10 cellular contexts compared by ENCODE assay signal in genomic region chr4:40255722-40256281, GRCh38. TPM values are rescaled to one million over a fixed set of nuclear protein-coding genes. Genes with fewer than 3 reads are reported as not detected.
DNase-seq lines count a peak whose midpoint lies in the region; ATAC-seq and TF ChIP-seq lines count a peak whose summit lies in the region.
"Had no signal": no experiment of that assay in that cellular context is flagged by ENCODE, and none has a peak within 500 bp of the region (broad histone marks: within the 10 kb centered on the region; RNA-seq: fewer than 3 reads in every experiment).

No MANE protein-coding gene starts in this region.

- TF ChIP-seq EP300 in Ishikawa (IDR thresholded peaks at IDR 0.05; ENCODE audit: borderline replicate concordance), result no peak

- no peaks in the 10 kb centered on the region for H3K27me3 ChIP-seq in brain microvascular endothelial cell (replicated peaks)
- no peaks in the 10 kb centered on the region for H3K27me3 ChIP-seq in naive thymus-derived CD4-positive, alpha-beta T cell (ENCODE audit: control insufficient read depth in 2 of 2, insufficient read depth in 2 of 2, low read length in 2 of 2)

- ATAC-seq in naive thymus-derived CD4-positive, alpha-beta T cell, result no peak
- ATAC-seq in HG02588 (IDR thresholded peaks at IDR 0.05; ENCODE audit: unreplicated experiment) (no peak), GM18511 (IDR thresholded peaks at IDR 0.05; ENCODE audit: unreplicated experiment) (no peak)

- H3K9me3 ChIP-seq in naive thymus-derived CD4-positive, alpha-beta T cell (ENCODE audit: control insufficient read depth in 2 of 3, low read length in 3 of 3), result no peaks in the 10 kb centered on the region

- TF ChIP-seq RAD21 in Ishikawa (IDR thresholded peaks at IDR 0.05; ENCODE audit: low read depth), result no peak

- intact Hi-C loops in naive thymus-derived CD4-positive, alpha-beta T cell (cut with micrococcal nuclease), result loop anchor here (1.0 to 5.0 kb wide), 9 partner anchors 9 to 199 kb away; partner anchors contain the start of gene N4BP2 (in 1 of the 2)

- no peak for TF ChIP-seq CTCF in brain microvascular endothelial cell (IDR thresholded peaks at IDR 0.05; ENCODE audit: low read depth, low read length, missing control alignments)

- CTCF ChIA-PET in naive thymus-derived CD4-positive, alpha-beta T cell (lab: Charles Lee), result interaction anchor here (0.9 to 1.4 kb wide), 3 partner anchors 44 to 54 kb away, joined by 4 to 7 read pairs (median 4); no protein-coding TSS in a partner anchor

- in situ Hi-C loops in Caki2 (cut with HindIII; ENCODE audit: low pct_unique_long_range_greater_than_20kb, low sequenced_read_pairs), result no loop called here
- in situ Hi-C loops in brain microvascular endothelial cell (cut with HindIII; ENCODE audit: low pct_ligation_motif_present, low sequenced_read_pairs), result no loop called here

- H3K4me1 Mint-ChIP-seq in naive thymus-derived CD4-positive, alpha-beta T cell, result peaks cover 46 to 83% (median 77%) of the 10 kb centered on the region in 7 donors
- H3K4me1 Mint-ChIP-seq: nephron had no signal

- DNase-seq in Caki2 (ENCODE audit: low read depth) (peak; percentile 83), brain microvascular endothelial cell (peak; percentile 91), GF-D8 (lab: John Stamatoyannopoulos, UW) (no peak), NCI-H345 (lab: John Stamatoyannopoulos, UW) (no peak)
- no peak for DNase-seq in naive thymus-derived CD4-positive, alpha-beta T cell

- no peaks in the 10 kb centered on the region for H3K27me3 Mint-ChIP-seq in naive thymus-derived CD4-positive, alpha-beta T cell

- POLR2A ChIA-PET in naive thymus-derived CD4-positive, alpha-beta T cell (lab: Charles Lee), result interaction anchor here (0.9 to 15.5 kb wide), 10 partner anchors 8 to 104 kb away, joined by 3 to 206 read pairs (median 4); partner anchors contain the start of gene RHOH

- H3K4me3 ChIP-seq in brain microvascular endothelial cell (ENCODE audit: low read depth, low read length), result no peak overlapping the region
- H3K4me3 ChIP-seq in naive thymus-derived CD4-positive, alpha-beta T cell (ENCODE audit: low read length), result no peak overlapping the region

- H3K27ac ChIP-seq in brain microvascular endothelial cell, result peak overlapping the region; percentile 68
- peak overlapping the region; percentile 58 for H3K27ac ChIP-seq in naive thymus-derived CD4-positive, alpha-beta T cell (ENCODE audit: low read depth, low read length)

- peaks cover 22 to 68% of the 10 kb centered on the region in 2 donors for H3K4me1 ChIP-seq in naive thymus-derived CD4-positive, alpha-beta T cell (ENCODE audit: control insufficient read depth in 2 of 2, insufficient read depth in 2 of 2, low read length in 2 of 2)

- peaks cover 0 to 5% (median 0%) of the 10 kb centered on the region in 11 donors for H3K9me3 Mint-ChIP-seq in naive thymus-derived CD4-positive, alpha-beta T cell
- H3K9me3 Mint-ChIP-seq: nephron had no signal

- H3K27ac Mint-ChIP-seq in naive thymus-derived CD4-positive, alpha-beta T cell, result peak overlapping the region; percentile 79 to 99 (median 92)
- H3K27ac Mint-ChIP-seq: nephron had no signal

- H3K36me3 ChIP-seq in brain microvascular endothelial cell (replicated peaks), result no peaks in the 10 kb centered on the region
- no peaks in the 10 kb centered on the region for H3K36me3 ChIP-seq in naive thymus-derived CD4-positive, alpha-beta T cell (ENCODE audit: control insufficient read depth in 2 of 3, insufficient read depth in 3 of 3, low read length in 3 of 3)
- H3K36me3 ChIP-seq: WERI-Rb-1 had no signal

- peak overlapping the region in 9 of 10 donors; percentile 47 to 93 (median 63) for H3K4me3 Mint-ChIP-seq in naive thymus-derived CD4-positive, alpha-beta T cell
- H3K4me3 Mint-ChIP-seq: nephron had no signal

- H3K36me3 Mint-ChIP-seq in naive thymus-derived CD4-positive, alpha-beta T cell, result peaks cover 0 to 4% (median 0%) of the 10 kb centered on the region in 5 donors

TF ChIP-seq in Ishikawa, 13 proteins besides CTCF, POLR2A, EP300 and RAD21:
- peak; percentile 40; the same call in 1 of the 2 replicates for TF ChIP-seq CREB1 (IDR thresholded peaks at IDR 0.05; ENCODE audit: low read depth)
- TF ChIP-seq NFIC (IDR thresholded peaks at IDR 0.05), result no peak
TF ChIP-seq in Ishikawa: peak in this region for 1.

RNA-seq across cellular contexts. Expression of gene RHOH, which starts 59.0 kb away (rescaled TPM):
- total RNA-seq in Caki2 (2014; rRNA removed; shearing (Covaris generic); ENCODE audit: low replicate concordance), result 0.24 TPM in 1 of 2 replicates, not detected in the other
- 100 to 1,000 TPM; 160 to 370 (median 250) TPM for total RNA-seq in naive thymus-derived CD4-positive, alpha-beta T cell
- polyA plus RNA-seq in naive thymus-derived CD4-positive, alpha-beta T cell, result 100 to 1,000 TPM; 393 to 479 TPM

Comparison
In these comparisons a context has a peak if more than half of its experiments do, and no peak if none do; other contexts are left out.
1. DNase-seq: peak in Caki2 (single experiment) and brain microvascular endothelial cell (single experiment); none in naive thymus-derived CD4-positive, alpha-beta T cell (0 of 9), GF-D8 (single experiment) and NCI-H345 (single experiment).
2. RNA of gene RHOH, which starts 59.0 kb away (total RNA-seq): 160 to 370 TPM in naive thymus-derived CD4-positive, alpha-beta T cell; 0.24 TPM in Caki2; every median in the first group is over 100 times any median in the second.